13 cellular contexts compared by ENCODE assay signal in genomic region chr4:146643812-146644401, GRCh38. TPM values are rescaled to one million over a fixed set of nuclear protein-coding genes. Genes with fewer than 3 reads are reported as not detected.
DNase-seq lines count a peak whose midpoint lies in the region; ATAC-seq and TF ChIP-seq lines count a peak whose summit lies in the region.
"Had no signal": no experiment of that assay in that cellular context is flagged by ENCODE, and none has a peak within 500 bp of the region (broad histone marks: within the 10 kb centered on the region; RNA-seq: fewer than 3 reads in every experiment).

No MANE protein-coding gene starts in this region.

- no peaks in the 10 kb centered on the region for H3K36me3 ChIP-seq in BE2C

- CTCF ChIA-PET in GM10248 (lab: Yijun Ruan, JAX): no interaction called here

- H3K4me3 ChIP-seq in astrocyte of the cerebellum (ENCODE audit: low read depth, low read length) (no peak overlapping the region), BE2C (ENCODE audit: low read depth, low read length) (no peak overlapping the region)

- DNase-seq in GM10248 (ENCODE audit: extremely low spot score): peak; percentile 39
- DNase-seq in KBM-7: peak; percentile 39
- peak; percentile 26 for DNase-seq in astrocyte of the cerebellum (ENCODE audit: low read depth)
- peak; percentile 78 for DNase-seq in left kidney (ENCODE audit: low read depth, low spot score)
- no peak for DNase-seq in cardiac septum (ENCODE audit: low spot score)
- DNase-seq in BE2C: no peak
- DNase-seq: Calu3, H9, left colon had no signal

- no peak for TF ChIP-seq CTCF in GM10248 (IDR thresholded peaks at IDR 0.05; ENCODE audit: control extremely low read depth, extremely low read depth, low read depth, missing control alignments)
- TF ChIP-seq CTCF in astrocyte of the cerebellum (IDR thresholded peaks at IDR 0.05; ENCODE audit: low read depth, low read length, missing control alignments): no peak
- no peak for TF ChIP-seq CTCF in BE2C (IDR thresholded peaks at IDR 0.05; ENCODE audit: low read depth, low read length)

- in situ Hi-C loops in KBM-7 (cut with MboI; ENCODE audit: low pct_unique_long_range_greater_than_20kb, low sequenced_read_pairs) (no loop called here), astrocyte of the cerebellum (cut with HindIII; ENCODE audit: low sequenced_read_pairs) (no loop called here)

- ATAC-seq in GM21528 (IDR thresholded peaks at IDR 0.05; ENCODE audit: low FRiP score, unreplicated experiment) (no peak), GM21786 (IDR thresholded peaks at IDR 0.05; ENCODE audit: unreplicated experiment) (no peak)
- ATAC-seq: left colon had no signal

- H3K4me1 ChIP-seq in BE2C: no peaks in the 10 kb centered on the region

- H3K9me3 ChIP-seq in BE2C: peaks cover 8% of the 10 kb centered on the region

- intact Hi-C loops in cardiac septum (cut with DNase I): no loop called here

- POLR2A ChIA-PET in GM10248 (lab: Yijun Ruan, JAX): no interaction called here

- H3K27me3 ChIP-seq in BE2C: peaks cover 99% of the 10 kb centered on the region

RNA-seq across cellular contexts. Expression of gene POU4F2, which starts 5.2 kb away (rescaled TPM):
- total RNA-seq in cardiac septum: not detected
- not detected for polyA plus RNA-seq in BE2C (2012; ENCODE audit: insufficient read depth, insufficient read length, low read depth)
- total RNA-seq: activated CD8-positive, alpha-beta memory T cell treated with anti-CD3 and anti-CD28 coated beads for 36 hours; Calu3; H9; left colon; SK-MEL-5 had no signal

Comparison
In these comparisons a context has a peak if more than half of its experiments do, and no peak if none do; other contexts are left out.
1. DNase-seq: peak in GM10248 (single experiment), KBM-7 (single experiment), astrocyte of the cerebellum (single experiment) and left kidney (single experiment); none in cardiac septum (single experiment) and BE2C (single experiment).